Comparison of ENCODE assay signal across 8 cellular contexts in genomic region chr10:44974628-44975431, GRCh38. TPM values are rescaled to one million over a fixed set of nuclear protein-coding genes. Genes with fewer than 3 reads are reported as not detected.
DNase-seq lines count a peak whose midpoint lies in the region; ATAC-seq and TF ChIP-seq lines count a peak whose summit lies in the region.

No MANE protein-coding gene starts in this region.

- peak overlapping the region; percentile 23 for H3K4me3 ChIP-seq in MG63

- peak; percentile 87 for TF ChIP-seq CTCF in GM13976 (IDR thresholded peaks at IDR 0.05; ENCODE audit: borderline replicate concordance, control extremely low read depth, extremely low read depth, insufficient read depth, missing control alignments)

- intact Hi-C loops in left colon (cut with DNase I, micrococcal nuclease), result loop anchor here in 1 of 2 donors (5.0 kb wide), 1 partner anchor 43 kb away; no protein-coding TSS in a partner anchor

- no peaks in the 10 kb centered on the region for H3K27me3 ChIP-seq in MG63

- in situ Hi-C loops in GM13976 (cut with MboI; ENCODE audit: low sequenced_read_pairs, unreplicated experiment), result loop anchor here (10.0 kb wide), 1 partner anchor 50 kb away; no protein-coding TSS in a partner anchor

- DNase-seq in GM13976 (ENCODE audit: low spot score) (peak; percentile 89), HCEC 1CT (peak; percentile 63), MG63 (peak; percentile 57), left colon (peak; percentile 73 to 76), DMS79 treated with DMSO at 0.1 percent for 48 hours (lab: John Stamatoyannopoulos, UW) (no peak)
- peak; percentile 45 for DNase-seq in activated CD4-positive, alpha-beta T cell treated with anti-CD3 and anti-CD28 coated beads for 1 hour
- DNase-seq in stimulated activated CD4-positive, alpha-beta T cell treated with anti-CD3 and anti-CD28 coated beads, Interleukin-2, amount 100 ng/mL, for 4 hours (ENCODE audit: low read depth), result peak; percentile 28

- H3K9me3 ChIP-seq in MG63, result no peaks in the 10 kb centered on the region

- no peaks in the 10 kb centered on the region for H3K36me3 ChIP-seq in MG63

- ATAC-seq in left colon, result peak; percentile 76

- peak overlapping the region; percentile 85 for H3K27ac ChIP-seq in cingulate gyrus (ENCODE audit: low read depth, low read length)

RNA-seq across cellular contexts. Expression of gene DEPP1, which starts 3.8 kb away (rescaled TPM):
- total RNA-seq in MG63 (2014; rRNA removed; shearing (Covaris generic); ENCODE audit: low replicate concordance), result 0.44 and 3.5 TPM in 2 replicates
- 10 to 100 TPM; 13.4 to 17.1 TPM for total RNA-seq in left colon

RNA-seq across cellular contexts. Expression of gene RASSF4, which starts 15.2 kb away (rescaled TPM):
- total RNA-seq in MG63 (2014; rRNA removed; shearing (Covaris generic); ENCODE audit: low replicate concordance), result 0.15 and 0.26 TPM in 2 replicates
- 10 to 100 TPM; 29.4 to 44.7 TPM for total RNA-seq in left colon

RNA-seq across cellular contexts. Expression of gene ZNF22, which starts 25.9 kb away (rescaled TPM):
- total RNA-seq in MG63 (2014; rRNA removed; shearing (Covaris generic); ENCODE audit: low replicate concordance), result 10.9 and 15.5 TPM in 2 replicates
- total RNA-seq in left colon, result 10 to 100 TPM in 1 of 2 donors, 1 to 10 TPM in 1; 9.8 to 15.7 TPM

Comparison
In these comparisons a context has a peak if more than half of its experiments do, and no peak if none do; other contexts are left out.
1. RNA of gene RASSF4, which starts 15.2 kb away (total RNA-seq): 29.4 to 44.7 TPM in left colon; 0.15 to 0.26 TPM in MG63; every median in the first group is over 10 times any median in the second.